9 cellular contexts compared by ENCODE assay signal in the genomic region with DNA sequence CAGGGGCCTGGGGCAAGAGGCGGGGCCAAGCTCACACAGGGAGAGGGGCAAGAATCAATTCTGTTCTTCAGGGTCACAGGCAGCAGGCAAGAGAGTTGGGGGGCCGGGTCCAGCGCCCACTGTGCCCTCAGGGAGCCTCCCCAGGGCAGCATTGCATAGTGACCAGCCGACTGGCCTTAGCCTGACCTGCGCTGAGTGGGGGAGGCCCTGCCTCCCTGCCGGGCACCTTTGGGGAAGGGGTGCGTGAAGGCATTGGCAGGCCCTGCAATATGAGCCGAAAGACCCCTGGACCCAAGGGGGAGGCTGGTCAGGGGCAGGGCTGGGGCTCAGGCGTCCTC. TPM values are rescaled to one million over a fixed set of nuclear protein-coding genes. Genes with fewer than 3 reads are reported as not detected.
"Had no signal": no experiment of that assay in that cellular context is flagged by ENCODE, and none has a peak within 500 bp of the region (broad histone marks: within the 10 kb centered on the region; RNA-seq: fewer than 3 reads in every experiment).

No MANE protein-coding gene starts in this region.

- H3K27ac ChIP-seq: heart right ventricle, pancreas, sigmoid colon, skin epidermis had no signal

- H3K4me3 ChIP-seq: dorsolateral prefrontal cortex, heart right ventricle, pancreas, sigmoid colon, skin epidermis had no signal

- FAIRE-seq: frontal cortex, islet of Langerhans, pancreas had no signal

- H3K36me3 ChIP-seq: pancreas had no signal

- H3K9me3 ChIP-seq: heart right ventricle, pancreas, sigmoid colon had no signal

- H3K4me1 ChIP-seq: pancreas had no signal

- DNase-seq: cortex of kidney had no signal

- H3K27me3 ChIP-seq: dorsolateral prefrontal cortex, pancreas had no signal

RNA-seq across cellular contexts. Expression of gene SCNN1D, which starts 12.2 kb away (rescaled TPM):
- polyA plus RNA-seq: naive thymus-derived CD4-positive, alpha-beta T cell had no signal
